ENCODE assay signal across 1 cellular context in genomic region chr2:27907547-27907946, GRCh38.
TF ChIP-seq lines count a peak whose summit lies in the region.

No MANE protein-coding gene starts in this region.

TF ChIP-seq in IMR-90, 13 proteins besides CTCF, POLR2A, EP300 and RAD21:
- TF ChIP-seq RCOR1 (IDR thresholded peaks at IDR 0.05; ENCODE audit: insufficient replicate concordance, low read length) (no peak), FOS (IDR thresholded peaks at IDR 0.05; ENCODE audit: low read depth, low read length) (no peak), RFX5 (IDR thresholded peaks at IDR 0.05; ENCODE audit: low read depth, low read length) (no peak), MXI1 (IDR thresholded peaks at IDR 0.05; ENCODE audit: borderline replicate concordance, low read depth, low read length) (no peak), CHD1 (IDR thresholded peaks at IDR 0.05; ENCODE audit: low read depth, low read length) (no peak), BHLHE40 (IDR thresholded peaks at IDR 0.05; ENCODE audit: low read depth, low read length) (no peak), CEBPB (IDR thresholded peaks at IDR 0.05; ENCODE audit: low read depth, low read length) (no peak), MAFK (IDR thresholded peaks at IDR 0.05; ENCODE audit: low read depth, low read length) (no peak), USF2 (IDR thresholded peaks at IDR 0.05; ENCODE audit: low read depth, low read length) (no peak), MAZ (IDR thresholded peaks at IDR 0.05; ENCODE audit: borderline replicate concordance, low read depth, low read length) (no peak), SMC3 (IDR thresholded peaks at IDR 0.05; ENCODE audit: low read depth, low read length) (no peak), ELK1 (IDR thresholded peaks at IDR 0.05; ENCODE audit: borderline replicate concordance, low read depth, low read length) (no peak), NFE2L2 (IDR thresholded peaks at IDR 0.05; ENCODE audit: low read depth, low read length) (no peak)
